9 cellular contexts compared by ENCODE assay signal in genomic region chr20:6228302-6228843, GRCh38.
"Had no signal": no experiment of that assay in that cellular context is flagged by ENCODE, and none has a peak within 500 bp of the region (broad histone marks: within the 10 kb centered on the region; RNA-seq: fewer than 3 reads in every experiment).

No MANE protein-coding gene starts in this region.

- H3K9ac ChIP-seq: GM23248 had no signal

- H3K4me1 ChIP-seq: HAP-1 had no signal

- DNase-seq: GM23248, GOT3, H7, H9, HCEC 1CT, HFFc6 had no signal

- H3K36me3 ChIP-seq: HAP-1 had no signal

- H3K27ac ChIP-seq: GM23248 had no signal

- H3K9me3 ChIP-seq: HAP-1 had no signal

- H3K4me3 ChIP-seq: GM23248, GM23338, HAP-1 had no signal

- ATAC-seq: GM23338, HCT116 had no signal

- H3K4me2 ChIP-seq: GM23338 had no signal

- H2AFZ ChIP-seq: GM23248, GM23338 had no signal
